Comparison of ENCODE assay signal across 1 cellular context in genomic region chr20:64040231-64041039, GRCh38.
TF ChIP-seq lines count a peak whose summit lies in the region.

No MANE protein-coding gene starts in this region.

TF ChIP-seq in HepG2, 621 proteins besides CTCF, POLR2A, EP300 and RAD21 (continues in another document):
- TF ChIP-seq SOX6 (IDR thresholded peaks at IDR 0.05) (no peak), SOX6 (CRISPR knock-in tag; IDR thresholded peaks at IDR 0.05) (0 out of 2 replicates have a peak, but pooled peaks have one; percentile 27), FOXP4 (CRISPR knock-in tag; IDR thresholded peaks at IDR 0.05) (peak; percentile 46), CSRNP1 (CRISPR knock-in tag; IDR thresholded peaks at IDR 0.05) (0 out of 2 replicates have a peak, but pooled peaks have one; percentile 9), ZIK1 (CRISPR knock-in tag; IDR thresholded peaks at IDR 0.05; ENCODE audit: borderline replicate concordance, low read depth) (peak; percentile 33), PCBP1 (IDR thresholded peaks at IDR 0.05; ENCODE audit: borderline replicate concordance, low read depth, low read length) (peak; percentile 83), MXD1 (CRISPR knock-in tag; IDR thresholded peaks at IDR 0.05) (peak; percentile 52), MED13 (CRISPR knock-in tag; IDR thresholded peaks at IDR 0.05) (no peak), MAX (IDR thresholded peaks at IDR 0.05) (peak; percentile 55), SSRP1 (CRISPR knock-in tag; IDR thresholded peaks at IDR 0.05) (peak; percentile 12; the same call in 1 of the 2 replicates), STAT5B (CRISPR knock-in tag; IDR thresholded peaks at IDR 0.05) (peak; percentile 33; the same call in 1 of the 2 replicates), ZNF747 (CRISPR knock-in tag; IDR thresholded peaks at IDR 0.05; ENCODE audit: borderline replicate concordance) (peak; percentile 57), SIX1 (CRISPR knock-in tag; IDR thresholded peaks at IDR 0.05; ENCODE audit: borderline replicate concordance) (no peak), ZNF382 (CRISPR knock-in tag; IDR thresholded peaks at IDR 0.05; ENCODE audit: borderline replicate concordance) (no peak), ZFP91 (CRISPR knock-in tag; IDR thresholded peaks at IDR 0.05; ENCODE audit: borderline replicate concordance) (peak; percentile 72), IRF1 (CRISPR knock-in tag; IDR thresholded peaks at IDR 0.05; ENCODE audit: low read depth) (peak; percentile 36; the same call in 1 of the 2 replicates), SALL1 (CRISPR knock-in tag; IDR thresholded peaks at IDR 0.05) (peak; percentile 26; the same call in 1 of the 2 replicates), FLYWCH1 (CRISPR knock-in tag; IDR thresholded peaks at IDR 0.05) (peak; percentile 72; the same call in 1 of the 2 replicates), ZNF740 (CRISPR knock-in tag; IDR thresholded peaks at IDR 0.05) (0 out of 2 replicates have a peak, but pooled peaks have one; percentile 57), HDAC1 (CRISPR knock-in tag; IDR thresholded peaks at IDR 0.05) (peak; percentile 54; the same call in 1 of the 2 replicates), ZNF7 (CRISPR knock-in tag; IDR thresholded peaks at IDR 0.05) (peak; percentile 39; the same call in 1 of the 2 replicates), MAZ (IDR thresholded peaks at IDR 0.05; ENCODE audit: borderline replicate concordance, low read depth, low read length) (no peak), MAZ (CRISPR knock-in tag; IDR thresholded peaks at IDR 0.05; ENCODE audit: low read depth) (no peak; the same call in 1 of the 2 replicates), KDM5B (CRISPR knock-in tag; IDR thresholded peaks at IDR 0.05; ENCODE audit: borderline replicate concordance) (peak; percentile 52; the same call in 1 of the 2 replicates), FOXP1 (IDR thresholded peaks at IDR 0.05) (no peak), FOXP1 (CRISPR knock-in tag; IDR thresholded peaks at IDR 0.05) (no peak), THAP7 (CRISPR knock-in tag; IDR thresholded peaks at IDR 0.05) (0 out of 2 replicates have a peak, but pooled peaks have one; percentile 54), ZNF326 (CRISPR knock-in tag; IDR thresholded peaks at IDR 0.05; ENCODE audit: borderline replicate concordance) (peak; percentile 66), MTF2 (CRISPR knock-in tag; IDR thresholded peaks at IDR 0.05; ENCODE audit: borderline replicate concordance) (peak; percentile 82; the same call in 1 of the 2 replicates), ZMYM4 (CRISPR knock-in tag; IDR thresholded peaks at IDR 0.05) (0 out of 2 replicates have a peak, but pooled peaks have one; percentile 19), ZNF33A (CRISPR knock-in tag; IDR thresholded peaks at IDR 0.05; ENCODE audit: borderline replicate concordance) (no peak), ZNF337 (CRISPR knock-in tag; IDR thresholded peaks at IDR 0.05; ENCODE audit: borderline replicate concordance, low read depth) (no peak), ZHX1 (CRISPR knock-in tag; IDR thresholded peaks at IDR 0.05; ENCODE audit: low read depth) (peak; percentile 71), ZNF614 (CRISPR knock-in tag; IDR thresholded peaks at IDR 0.05; ENCODE audit: borderline replicate concordance) (0 out of 2 replicates have a peak, but pooled peaks have one; percentile 14), TSC22D2 (CRISPR knock-in tag; IDR thresholded peaks at IDR 0.05; ENCODE audit: borderline replicate concordance) (0 out of 2 replicates have a peak, but pooled peaks have one; percentile 2), TBX3 (IDR thresholded peaks at IDR 0.05; ENCODE audit: borderline replicate concordance) (0 out of 2 replicates have a peak, but pooled peaks have one; percentile 17), TCF7L2 (IDR thresholded peaks at IDR 0.05; ENCODE audit: low read depth, low read length) (no peak), RERE (CRISPR knock-in tag; IDR thresholded peaks at IDR 0.05; ENCODE audit: low read depth) (0 out of 2 replicates have a peak, but pooled peaks have one; percentile 9), TERF1 (CRISPR knock-in tag; IDR thresholded peaks at IDR 0.05) (peak; percentile 81; the same call in 1 of the 2 replicates)
